ENCODE assay signal across 26 cellular contexts in the genomic region with DNA sequence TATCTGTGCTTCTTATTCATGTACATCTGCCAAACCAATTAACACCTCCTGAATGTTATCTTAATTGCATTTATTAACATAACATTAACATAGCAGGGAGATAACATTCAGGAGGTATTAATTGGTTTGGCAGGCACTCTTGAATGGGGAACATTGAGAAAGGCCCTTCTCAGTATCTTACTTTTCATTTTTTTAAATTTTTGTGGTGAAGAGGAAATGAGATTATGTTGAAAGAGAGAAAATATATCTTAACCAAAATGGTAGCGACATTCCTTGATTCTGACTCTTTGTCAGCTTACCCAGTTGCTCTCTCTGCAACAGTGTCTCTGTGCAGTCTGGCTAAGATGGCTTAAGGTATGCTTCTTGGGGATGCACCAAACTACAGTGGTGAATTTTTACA.
DNase-seq lines count a peak whose midpoint lies in the region; ATAC-seq, FAIRE-seq and TF ChIP-seq lines count a peak whose summit lies in the region.
"Had no signal": no experiment of that assay in that cellular context is flagged by ENCODE, and none has a peak within 500 bp of the region (broad histone marks: within the 10 kb centered on the region; RNA-seq: fewer than 3 reads in every experiment).

No MANE protein-coding gene starts in this region.

- H4K20me1 ChIP-seq in astrocyte (ENCODE audit: insufficient read depth, low read length): no peaks in the 10 kb centered on the region

- H2AFZ ChIP-seq in astrocyte (ENCODE audit: low read depth, low read length): no peak overlapping the region

- H3K4me1 Mint-ChIP-seq in astrocyte (ENCODE audit: low read depth, unreplicated experiment): peaks cover 12% of the 10 kb centered on the region
- no peaks in the 10 kb centered on the region for H3K4me1 Mint-ChIP-seq in activated CD4-positive, alpha-beta T cell treated with anti-CD3 and anti-CD28 coated beads, Interleukin-2, amount 10 ng/mL, durations not matched to agents 7 days and 5 days
- H3K4me1 Mint-ChIP-seq in CD8-positive, alpha-beta T cell (ENCODE audit: low read depth): no peaks in the 10 kb centered on the region
- H3K4me1 Mint-ChIP-seq: activated naive CD8-positive, alpha-beta T cell treated with anti-CD3 and anti-CD28 coated beads, Interleukin-2, amount 10 ng/mL, durations not matched to agents 7 days and 5 days had no signal

- no peak overlapping the region for H3K27ac Mint-ChIP-seq in astrocyte (ENCODE audit: unreplicated experiment)
- H3K27ac Mint-ChIP-seq in activated CD4-positive, alpha-beta T cell treated with anti-CD3 and anti-CD28 coated beads, Interleukin-2, amount 10 ng/mL, durations not matched to agents 7 days and 5 days: no peak overlapping the region
- H3K27ac Mint-ChIP-seq in CD8-positive, alpha-beta T cell: no peak overlapping the region
- H3K27ac Mint-ChIP-seq: activated naive CD8-positive, alpha-beta T cell treated with anti-CD3 and anti-CD28 coated beads, Interleukin-2, amount 10 ng/mL, durations not matched to agents 7 days and 5 days; dendritic cell treated with granulocyte-macrophage colony-stimulating factor and Interleukin-4, amounts not matched to agents 40 ng/mL and 50 ng/mL, for 4 days; T-helper 2 cell treated with Interferon-gamma antibody and Interleukin-4, amounts not matched to agents 5 μg/mL and 100 μg/mL, for 36 hours had no signal

- POLR2A ChIA-PET in activated CD4-positive, alpha-beta T cell treated with anti-CD3 and anti-CD28 coated beads, Interleukin-2, amount 10 ng/mL, durations not matched to agents 7 days and 5 days (lab: Charles Lee): no interaction called here
- POLR2A ChIA-PET in CD8-positive, alpha-beta T cell (lab: Charles Lee): no interaction called here

- peaks cover 5% of the 10 kb centered on the region for H3K27me3 Mint-ChIP-seq in astrocyte (ENCODE audit: low read depth, unreplicated experiment)
- no peaks in the 10 kb centered on the region for H3K27me3 Mint-ChIP-seq in activated CD4-positive, alpha-beta T cell treated with anti-CD3 and anti-CD28 coated beads, Interleukin-2, amount 10 ng/mL, durations not matched to agents 7 days and 5 days
- no peaks in the 10 kb centered on the region for H3K27me3 Mint-ChIP-seq in CD8-positive, alpha-beta T cell (ENCODE audit: low read depth)
- H3K27me3 Mint-ChIP-seq: activated naive CD8-positive, alpha-beta T cell treated with anti-CD3 and anti-CD28 coated beads, Interleukin-2, amount 10 ng/mL, durations not matched to agents 7 days and 5 days; dendritic cell treated with granulocyte-macrophage colony-stimulating factor and Interleukin-4, amounts not matched to agents 40 ng/mL and 50 ng/mL, for 4 days had no signal

- H3K4me1 ChIP-seq in astrocyte (ENCODE audit: insufficient read depth, low read length): peaks cover 16% of the 10 kb centered on the region
- H3K4me1 ChIP-seq in CD8-positive, alpha-beta T cell (ENCODE audit: insufficient read depth, low read length): no peaks in the 10 kb centered on the region
- H3K4me1 ChIP-seq: foreskin keratinocyte had no signal

- no peak for ATAC-seq in HG03432 (IDR thresholded peaks at IDR 0.05; ENCODE audit: unreplicated experiment)
- no peak for ATAC-seq in CD8-positive, alpha-beta T cell
- ATAC-seq: foreskin keratinocyte had no signal

- H3K36me3 ChIP-seq in astrocyte (ENCODE audit: insufficient read depth, low read length): no peaks in the 10 kb centered on the region
- H3K36me3 ChIP-seq in CD8-positive, alpha-beta T cell (ENCODE audit: insufficient read depth, low read length): no peaks in the 10 kb centered on the region
- H3K36me3 ChIP-seq: sigmoid colon, upper lobe of left lung had no signal

- peak; percentile 67 for FAIRE-seq in astrocyte (lab: Jason Lieb, UNC)
- FAIRE-seq: bronchial epithelial cell, endothelial cell of umbilical vein, GM12891, GM19239, islet of Langerhans had no signal

- no peaks in the 10 kb centered on the region for H3K27me3 ChIP-seq in astrocyte (ENCODE audit: insufficient read depth, low read length)
- H3K27me3 ChIP-seq in CD8-positive, alpha-beta T cell (ENCODE audit: insufficient read depth, low read length): no peaks in the 10 kb centered on the region
- H3K27me3 ChIP-seq: foreskin keratinocyte, sigmoid colon, upper lobe of left lung had no signal

- no peaks in the 10 kb centered on the region for H3K9me3 Mint-ChIP-seq in astrocyte (ENCODE audit: unreplicated experiment)
- peaks cover 3% of the 10 kb centered on the region for H3K9me3 Mint-ChIP-seq in activated CD4-positive, alpha-beta T cell treated with anti-CD3 and anti-CD28 coated beads, Interleukin-2, amount 10 ng/mL, durations not matched to agents 7 days and 5 days
- H3K9me3 Mint-ChIP-seq in CD8-positive, alpha-beta T cell: no peaks in the 10 kb centered on the region
- H3K9me3 Mint-ChIP-seq: activated naive CD8-positive, alpha-beta T cell treated with anti-CD3 and anti-CD28 coated beads, Interleukin-2, amount 10 ng/mL, durations not matched to agents 7 days and 5 days; T-helper 2 cell treated with Interferon-gamma antibody and Interleukin-4, amounts not matched to agents 5 μg/mL and 100 μg/mL, for 36 hours had no signal

- no peak overlapping the region for H3K9ac ChIP-seq in astrocyte (ENCODE audit: low read length)

- H3K9me3 ChIP-seq in astrocyte (ENCODE audit: insufficient read depth, low read depth, low read length): no peaks in the 10 kb centered on the region
- no peaks in the 10 kb centered on the region for H3K9me3 ChIP-seq in CD8-positive, alpha-beta T cell (ENCODE audit: low read length)
- H3K9me3 ChIP-seq: sigmoid colon, upper lobe of left lung had no signal

- H3K79me2 ChIP-seq in astrocyte (ENCODE audit: insufficient read depth, low read length): no peaks in the 10 kb centered on the region

- no peak overlapping the region for H3K4me2 ChIP-seq in astrocyte (ENCODE audit: low read length)

- H3K36me3 Mint-ChIP-seq in astrocyte (ENCODE audit: low read depth, unreplicated experiment): no peaks in the 10 kb centered on the region
- no peaks in the 10 kb centered on the region for H3K36me3 Mint-ChIP-seq in activated CD4-positive, alpha-beta T cell treated with anti-CD3 and anti-CD28 coated beads, Interleukin-2, amount 10 ng/mL, durations not matched to agents 7 days and 5 days (ENCODE audit: low read depth)
- H3K36me3 Mint-ChIP-seq in CD8-positive, alpha-beta T cell: no peaks in the 10 kb centered on the region
- H3K36me3 Mint-ChIP-seq: activated naive CD8-positive, alpha-beta T cell treated with anti-CD3 and anti-CD28 coated beads, Interleukin-2, amount 10 ng/mL, durations not matched to agents 7 days and 5 days had no signal

- DNase-seq in AG09309 (ENCODE audit: low read depth): peak; percentile 53
- peak; percentile 15 for DNase-seq in HT1080 (ENCODE audit: low read depth)
- peak; percentile 76 for DNase-seq in astrocyte (ENCODE audit: low read depth)
- DNase-seq in hepatic stellate cell (ENCODE audit: low spot score): peak; percentile 34
- DNase-seq in effector CD8-positive, alpha-beta T cell (lab: John Stamatoyannopoulos, UW): no peak
- no peak for DNase-seq in activated CD4-positive, alpha-beta T cell treated with anti-CD3 and anti-CD28 coated beads, Interleukin-2, amount 10 ng/mL, durations not matched to agents 7 days and 5 days
- no peak for DNase-seq in CD8-positive, alpha-beta T cell
- DNase-seq: activated CD4-positive, alpha-beta T cell treated with anti-CD3 and anti-CD28 coated beads, Interleukin-2, amount 50 U/mL, for 4 hours; activated effector memory CD4-positive, alpha-beta T cell treated with Interleukin-2 at 50 U/mL for 16 hours; activated naive CD8-positive, alpha-beta T cell treated with anti-CD3 and anti-CD28 coated beads, Interleukin-2, amount 10 ng/mL, durations not matched to agents 7 days and 5 days; foreskin keratinocyte; GF-D8; hypothalamus; Karpas-422; NCI-H1417; posterior cingulate gyrus; sigmoid colon; upper lobe of left lung had no signal

- no peak overlapping the region for H3K27ac ChIP-seq in astrocyte (ENCODE audit: low read depth, low read length)
- no peak overlapping the region for H3K27ac ChIP-seq in CD8-positive, alpha-beta T cell (ENCODE audit: low read depth, low read length)
- H3K27ac ChIP-seq: foreskin keratinocyte, sigmoid colon, upper lobe of left lung had no signal

- CTCF ChIA-PET in activated CD4-positive, alpha-beta T cell treated with anti-CD3 and anti-CD28 coated beads, Interleukin-2, amount 10 ng/mL, durations not matched to agents 7 days and 5 days (lab: Charles Lee): interaction anchor here (0.6 kb wide), 1 partner anchor 767 kb away, joined by 3 read pairs; no protein-coding TSS in a partner anchor
- CTCF ChIA-PET in CD8-positive, alpha-beta T cell (lab: Charles Lee): no interaction called here

- no peak overlapping the region for H3K4me3 Mint-ChIP-seq in astrocyte (ENCODE audit: unreplicated experiment)
- H3K4me3 Mint-ChIP-seq in activated CD4-positive, alpha-beta T cell treated with anti-CD3 and anti-CD28 coated beads, Interleukin-2, amount 10 ng/mL, durations not matched to agents 7 days and 5 days: no peak overlapping the region
- no peak overlapping the region for H3K4me3 Mint-ChIP-seq in CD8-positive, alpha-beta T cell
- H3K4me3 Mint-ChIP-seq: activated naive CD8-positive, alpha-beta T cell treated with anti-CD3 and anti-CD28 coated beads, Interleukin-2, amount 10 ng/mL, durations not matched to agents 7 days and 5 days; dendritic cell treated with granulocyte-macrophage colony-stimulating factor and Interleukin-4, amounts not matched to agents 40 ng/mL and 50 ng/mL, for 4 days; T-helper 2 cell treated with Interferon-gamma antibody and Interleukin-4, amounts not matched to agents 5 μg/mL and 100 μg/mL, for 36 hours had no signal

- intact Hi-C loops in CD8-positive, alpha-beta T cell (cut with DNase I, micrococcal nuclease): no loop called here

- no peak overlapping the region for H3K4me3 ChIP-seq in AG09309 (ENCODE audit: control insufficient read depth, low read depth, low read length)
- no peak overlapping the region for H3K4me3 ChIP-seq in astrocyte (ENCODE audit: insufficient read depth, low read depth, low read length)
- H3K4me3 ChIP-seq in CD8-positive, alpha-beta T cell (ENCODE audit: low read depth, low read length): no peak overlapping the region
- H3K4me3 ChIP-seq: sigmoid colon, upper lobe of left lung had no signal

- TF ChIP-seq CTCF in AG09309 (IDR thresholded peaks at IDR 0.05; ENCODE audit: control insufficient read depth, insufficient read depth, low read depth, low read length, missing control alignments): no peak
- no peak for TF ChIP-seq CTCF in astrocyte (IDR thresholded peaks at IDR 0.05; ENCODE audit: insufficient read depth, low read depth, low read length)
- TF ChIP-seq CTCF in CD8-positive, alpha-beta T cell (IDR thresholded peaks at IDR 0.05): no peak

Comparison
In these comparisons a context has a peak if more than half of its experiments do, and no peak if none do; other contexts are left out.
1. DNase-seq: peak in AG09309 (single experiment), HT1080 (single experiment), astrocyte (single experiment) and hepatic stellate cell (single experiment); none in effector CD8-positive, alpha-beta T cell (single experiment), activated CD4-positive, alpha-beta T cell treated with anti-CD3 and anti-CD28 coated beads, Interleukin-2, amount 10 ng/mL, durations not matched to agents 7 days and 5 days (single experiment) and CD8-positive, alpha-beta T cell (0 of 7).